1 cellular context compared by ENCODE assay signal in genomic region chr20:50372770-50373088, GRCh38.
TF ChIP-seq lines count a peak whose summit lies in the region.

No MANE protein-coding gene starts in this region.

TF ChIP-seq in A549, 52 proteins besides CTCF, POLR2A, EP300 and RAD21 (continued from another document):
- TF ChIP-seq HOXA7 (CRISPR knock-in tag; IDR thresholded peaks at IDR 0.05) = no peak
